Comparison of ENCODE assay signal across 12 cellular contexts in the genomic region with DNA sequence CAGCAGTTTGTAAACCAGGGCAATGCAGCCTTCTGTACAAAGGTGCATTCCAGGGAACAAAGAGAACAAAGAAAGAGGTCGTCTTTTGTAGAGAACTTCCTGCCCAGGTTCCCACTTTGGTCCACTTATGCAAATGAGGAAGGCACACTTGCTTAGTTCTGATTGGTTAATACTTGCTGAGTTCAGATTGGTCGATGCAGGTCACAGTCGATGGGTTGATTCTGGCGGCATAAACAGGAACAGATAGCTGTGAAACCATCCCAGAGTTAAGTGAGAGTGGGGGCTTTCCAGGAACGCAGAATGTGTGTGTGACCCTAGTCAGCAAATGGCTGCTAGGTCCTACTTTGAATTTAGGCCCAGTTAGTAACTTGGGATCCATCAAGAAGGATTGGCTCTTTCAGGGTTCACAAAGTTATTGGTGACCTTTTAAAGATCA. TPM values are rescaled to one million over a fixed set of nuclear protein-coding genes. Genes with fewer than 3 reads are reported as not detected.
DNase-seq lines count a peak whose midpoint lies in the region; ATAC-seq and TF ChIP-seq lines count a peak whose summit lies in the region.
"Had no signal": no experiment of that assay in that cellular context is flagged by ENCODE, and none has a peak within 500 bp of the region (broad histone marks: within the 10 kb centered on the region; RNA-seq: fewer than 3 reads in every experiment).

No MANE protein-coding gene starts in this region.

- no peaks in the 10 kb centered on the region for H3K36me3 Mint-ChIP-seq in naive B cell

- TF ChIP-seq POLR2A in Raji (IDR thresholded peaks at IDR 0.05; ENCODE audit: insufficient read depth, low read depth, low read length) = peak; percentile 24; the same call in 1 of the 2 replicates

- peak; percentile 92 for DNase-seq in GM10266 (ENCODE audit: extremely low spot score)
- DNase-seq in GM19238 (ENCODE audit: insufficient read length, low spot score) = peak; percentile 76
- peak; percentile 65 for DNase-seq in naive B cell
- no peak for DNase-seq in NCI-H1092 (lab: John Stamatoyannopoulos, UW)
- DNase-seq in brain microvascular endothelial cell = no peak
- DNase-seq: cortex of kidney, foreskin melanocyte, NCI-H1105 treated with DMSO at 0.1 percent for 48 hours had no signal

- H3K27me3 ChIP-seq in brain microvascular endothelial cell (replicated peaks) = no peaks in the 10 kb centered on the region
- H3K27me3 ChIP-seq: tibial nerve had no signal

- H3K4me1 Mint-ChIP-seq in naive B cell = peaks cover 44 to 60% (median 56%) of the 10 kb centered on the region in 3 donors

- H3K27ac Mint-ChIP-seq in naive B cell = peak overlapping the region; percentile 88 to 99 (median 97)

- no peak overlapping the region for H3K27ac ChIP-seq in brain microvascular endothelial cell
- H3K27ac ChIP-seq: tibial nerve had no signal

- peaks cover 0 to 14% (median 8%) of the 10 kb centered on the region in 3 donors for H3K27me3 Mint-ChIP-seq in naive B cell

- no peak for TF ChIP-seq CTCF in GM10266 (IDR thresholded peaks at IDR 0.05; ENCODE audit: control insufficient read depth, insufficient read depth, low read depth, missing control alignments)
- no peak for TF ChIP-seq CTCF in brain microvascular endothelial cell (IDR thresholded peaks at IDR 0.05; ENCODE audit: low read depth, low read length, missing control alignments)

- H3K36me3 ChIP-seq in brain microvascular endothelial cell (replicated peaks) = peaks cover 6% of the 10 kb centered on the region

- H3K4me3 Mint-ChIP-seq in naive B cell = peak overlapping the region in 5 of 8 donors; percentile 1 to 73 (median 54)

- ATAC-seq in naive B cell (ENCODE audit: low read depth in 2 of 2) (peak; percentile 69 to 81), HG02763 (IDR thresholded peaks at IDR 0.05; ENCODE audit: unreplicated experiment) (no peak)
- ATAC-seq: left lobe of liver had no signal

- H3K9me3 Mint-ChIP-seq in naive B cell = peaks cover 0 to 6% (median 4%) of the 10 kb centered on the region in 7 donors

- in situ Hi-C loops in brain microvascular endothelial cell (cut with HindIII; ENCODE audit: low pct_ligation_motif_present, low sequenced_read_pairs) = no loop called here

- H3K4me3 ChIP-seq in brain microvascular endothelial cell (ENCODE audit: low read depth, low read length) = no peak overlapping the region
- H3K4me3 ChIP-seq: tibial nerve had no signal

RNA-seq across cellular contexts. Expression of a gene that starts 1.8 kb away (rescaled TPM):
- under 1 TPM in 2 of 6 donors, not detected in 4; 0.23 to 0.25 TPM for polyA plus RNA-seq in naive B cell (ENCODE audit: low read depth in 6 of 6)

RNA-seq across cellular contexts. Expression of a gene that starts 2.6 kb away (rescaled TPM):
- 10 to 100 TPM in 5 of 6 donors, 1 to 10 TPM in 1; 4.3 to 27.7 (median 15.1) TPM for polyA plus RNA-seq in naive B cell (ENCODE audit: low read depth in 6 of 6)

RNA-seq across cellular contexts. Expression of a gene that starts 39.4 kb away (rescaled TPM):
- 10 to 100 TPM; 14.7 to 23.5 (median 18.7) TPM for polyA plus RNA-seq in naive B cell (ENCODE audit: low read depth in 6 of 6)

RNA-seq across cellular contexts. Expression of a gene that starts 44.2 kb away (rescaled TPM):
- under 1 TPM in 2 of 6 donors, not detected in 4; 0.18 to 0.61 TPM for polyA plus RNA-seq in naive B cell (ENCODE audit: low read depth in 6 of 6)

RNA-seq across cellular contexts. Expression of a gene that starts 44.5 kb away (rescaled TPM):
- 10 to 100 TPM; 76.2 to 99.5 (median 82.9) TPM for polyA plus RNA-seq in naive B cell (ENCODE audit: low read depth in 6 of 6)

Comparison
In these comparisons a context has a peak if more than half of its experiments do, and no peak if none do; other contexts are left out.
1. DNase-seq: peak in GM10266 (single experiment), GM19238 (single experiment) and naive B cell (single experiment); none in NCI-H1092 (single experiment) and brain microvascular endothelial cell (single experiment).